Comparison of ENCODE assay signal across 5 cellular contexts in genomic region chr20:48262955-48263354, GRCh38.
"Had no signal": no experiment of that assay in that cellular context is flagged by ENCODE, and none has a peak within 500 bp of the region (broad histone marks: within the 10 kb centered on the region; RNA-seq: fewer than 3 reads in every experiment).

No MANE protein-coding gene starts in this region.

- H3K27ac ChIP-seq: GM23248 had no signal

- H3K4me3 ChIP-seq: GM23248, HAP-1 had no signal

- DNase-seq: GM23248, GOT3, H7 had no signal

- FAIRE-seq: HepG2 had no signal
